Comparison of ENCODE assay signal across 1 cellular context in genomic region chr17:13420294-13421277, GRCh38.
TF ChIP-seq lines count a peak whose summit lies in the region.

No MANE protein-coding gene starts in this region.

TF ChIP-seq in HepG2, 621 proteins besides CTCF, POLR2A, EP300 and RAD21 (continued from another document and continues in another):
- TF ChIP-seq ZNF816 (CRISPR knock-in tag; IDR thresholded peaks at IDR 0.05; ENCODE audit: borderline replicate concordance) (peak; percentile 57; the same call in 1 of the 2 replicates), RBFOX2 (IDR thresholded peaks at IDR 0.05; ENCODE audit: low read depth, low read length) (no peak), GATAD1 (CRISPR knock-in tag; IDR thresholded peaks at IDR 0.05) (peak; percentile 76), ZBTB33 (CRISPR knock-in tag; IDR thresholded peaks at IDR 0.05) (peak; percentile 49; the same call in 1 of the 2 replicates), KIAA2018 (CRISPR knock-in tag; IDR thresholded peaks at IDR 0.05; ENCODE audit: borderline replicate concordance) (no peak), GPN1 (CRISPR knock-in tag; IDR thresholded peaks at IDR 0.05; ENCODE audit: borderline replicate concordance) (no peak), ZNF407 (CRISPR knock-in tag; IDR thresholded peaks at IDR 0.05; ENCODE audit: not compliant biosample characterization) (no peak), TAF15 (IDR thresholded peaks at IDR 0.05; ENCODE audit: low read depth, low read length, poor library complexity, severe bottlenecking) (no peak), HNRNPLL (IDR thresholded peaks at IDR 0.05; ENCODE audit: low read depth, low read length, poor library complexity, severe bottlenecking) (no peak), POLR2AphosphoS5 (IDR thresholded peaks at IDR 0.05; ENCODE audit: low read depth, low read length) (no peak), ZNF33B (CRISPR knock-in tag; IDR thresholded peaks at IDR 0.05) (no peak; the same call in 1 of the 2 replicates), ZSCAN30 (CRISPR knock-in tag; IDR thresholded peaks at IDR 0.05) (no peak), ZNF138 (CRISPR knock-in tag; IDR thresholded peaks at IDR 0.05; ENCODE audit: low read depth) (no peak), ZBTB7B (CRISPR knock-in tag; IDR thresholded peaks at IDR 0.05) (no peak), DNMT3B (CRISPR knock-in tag; conservative IDR thresholded peaks at IDR 0.05) (peak; percentile 92), SRY (CRISPR knock-in tag; IDR thresholded peaks at IDR 0.05) (no peak), ZNF280B (CRISPR knock-in tag; IDR thresholded peaks at IDR 0.05; ENCODE audit: borderline replicate concordance) (no peak), YEATS2 (CRISPR knock-in tag; IDR thresholded peaks at IDR 0.05; ENCODE audit: borderline replicate concordance) (peak; percentile 60; the same call in 1 of the 2 replicates), FOSL1 (CRISPR knock-in tag; IDR thresholded peaks at IDR 0.05; ENCODE audit: borderline replicate concordance) (peak; percentile 100), ZNF501 (CRISPR knock-in tag; IDR thresholded peaks at IDR 0.05) (no peak), ATF4 (CRISPR knock-in tag; IDR thresholded peaks at IDR 0.05) (peak in 1 of 2 experiments; percentile 97; a peak in 2 of 4 replicates), TERF1 (CRISPR knock-in tag; IDR thresholded peaks at IDR 0.05) (no peak), AFF4 (CRISPR knock-in tag; IDR thresholded peaks at IDR 0.05) (no peak), SMAD9 (CRISPR knock-in tag; IDR thresholded peaks at IDR 0.05) (no peak), MAFF (IDR thresholded peaks at IDR 0.05; ENCODE audit: low read depth, low read length) (no peak), FOXA1 (IDR thresholded peaks at IDR 0.05) (peak; percentile 68), FOXA1 (CRISPR knock-in tag; IDR thresholded peaks at IDR 0.05) (peak; percentile 98)
